Comparison of ENCODE assay signal across 18 cellular contexts in the genomic region with DNA sequence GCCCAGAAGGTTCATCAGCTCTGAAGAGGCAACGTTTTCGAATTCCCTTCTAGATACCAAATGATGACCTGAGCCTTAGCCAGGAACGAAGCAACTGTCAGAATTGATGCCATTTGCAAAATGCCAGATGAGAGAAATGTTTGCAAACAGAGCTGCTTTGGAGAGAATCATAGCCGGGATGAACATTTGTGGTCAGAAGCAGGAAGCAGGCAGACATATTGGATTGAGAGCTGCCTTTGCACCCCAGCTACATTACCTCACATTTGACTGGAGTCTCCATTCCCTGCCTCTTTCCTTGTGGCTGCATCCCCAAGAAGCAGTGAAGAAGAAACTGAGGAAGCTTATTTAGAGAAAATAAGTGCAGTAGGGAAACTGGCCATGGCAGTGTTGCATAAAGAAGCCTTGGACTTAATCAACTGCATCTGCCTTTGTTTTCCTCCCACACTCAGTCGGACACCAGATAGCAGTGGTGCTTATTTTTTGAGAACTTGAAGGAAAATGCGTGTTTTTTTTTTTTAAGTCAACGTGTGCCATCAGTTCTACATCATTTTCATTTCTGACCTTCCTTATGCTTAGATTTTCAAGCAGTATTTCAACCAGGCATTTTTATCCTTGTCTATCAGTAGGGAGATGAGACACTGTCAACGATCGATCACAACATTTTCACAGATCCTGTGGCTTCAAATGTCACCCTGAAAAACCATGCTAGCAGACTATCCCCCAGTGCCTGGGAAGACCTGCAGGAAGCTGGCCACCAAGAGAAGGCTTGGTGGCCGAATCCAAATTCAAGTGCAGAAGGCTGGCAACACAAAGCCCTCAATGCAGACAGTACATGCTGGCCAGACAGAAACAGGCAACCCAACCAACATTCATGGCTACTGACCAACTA.
DNase-seq lines count a peak whose midpoint lies in the region; ATAC-seq and TF ChIP-seq lines count a peak whose summit lies in the region.
"Had no signal": no experiment of that assay in that cellular context is flagged by ENCODE, and none has a peak within 500 bp of the region (broad histone marks: within the 10 kb centered on the region; RNA-seq: fewer than 3 reads in every experiment).

No MANE protein-coding gene starts in this region.

- ATAC-seq in heart right ventricle (no peak), Right ventricle myocardium inferior (no peak), T-helper 17 cell (no peak), HG03460 (IDR thresholded peaks at IDR 0.05; ENCODE audit: unreplicated experiment) (no peak), HG02623 (IDR thresholded peaks at IDR 0.05; ENCODE audit: unreplicated experiment) (no peak)
- ATAC-seq: naive thymus-derived CD4-positive, alpha-beta T cell had no signal

- no peak overlapping the region for H3K4me3 Mint-ChIP-seq in T-helper 17 cell
- H3K4me3 Mint-ChIP-seq: activated naive CD8-positive, alpha-beta T cell; memory B cell; naive thymus-derived CD4-positive, alpha-beta T cell; type B pancreatic cell had no signal

- DNase-seq in heart right ventricle (no peak), Right ventricle myocardium inferior (ENCODE audit: missing footprints) (no peak), T-helper 17 cell (no peak), kidney glomerular epithelial cell (lab: John Stamatoyannopoulos, UW) (peak; percentile 19), NCI-H446 (lab: John Stamatoyannopoulos, UW) (no peak), C1 segment of cervical spinal cord (lab: John Stamatoyannopoulos, UW) (no peak)
- DNase-seq: ACHN; naive thymus-derived CD4-positive, alpha-beta T cell; NCI-H187; SHP77; stimulated activated CD4-positive, alpha-beta T cell treated with anti-CD3 and anti-CD28 coated beads, Interleukin-4, amount 100 ng/mL, for 4 hours had no signal

- no peaks in the 10 kb centered on the region for H3K36me3 Mint-ChIP-seq in T-helper 17 cell (ENCODE audit: low read depth)
- H3K36me3 Mint-ChIP-seq: activated naive CD8-positive, alpha-beta T cell; type B pancreatic cell had no signal

- H3K4me3 ChIP-seq in heart right ventricle, result no peak overlapping the region

- intact Hi-C loops in heart right ventricle (cut with DNase I) (loop anchor here in 3 of 10 donors (5.0 to 10.0 kb wide), 6 partner anchors 67 to 770 kb away; a partner anchor contains a TSS), Right ventricle myocardium inferior (cut with DNase I) (loop anchor here (5.0 kb wide), 2 partner anchors 62 to 492 kb away; no protein-coding TSS in a partner anchor)

- H3K27me3 Mint-ChIP-seq in T-helper 17 cell, result no peaks in the 10 kb centered on the region
- H3K27me3 Mint-ChIP-seq: activated naive CD8-positive, alpha-beta T cell; memory B cell; naive thymus-derived CD4-positive, alpha-beta T cell; type B pancreatic cell had no signal

- peak overlapping the region; percentile 17 for H3K27ac Mint-ChIP-seq in T-helper 17 cell
- H3K27ac Mint-ChIP-seq: activated naive CD8-positive, alpha-beta T cell; activated T-helper 2 cell treated with anti-CD3 and anti-CD28 coated beads, Interferon-gamma antibody, Interleukin-2, Interleukin-4, amounts not matched to agents 10 μg/mL and 5 μg/mL and 100 μg/mL, durations not matched to agents 14 hours and 24 hours and 36 hours; memory B cell; type B pancreatic cell had no signal

- H3K9me3 ChIP-seq in heart right ventricle, result peaks cover 0 to 8% (median 0%) of the 10 kb centered on the region in 11 donors
- no peaks in the 10 kb centered on the region for H3K9me3 ChIP-seq in T-helper 17 cell (ENCODE audit: control insufficient read depth, low read length, poor library complexity, severe bottlenecking)

- H3K27me3 ChIP-seq in heart right ventricle, result no peaks in the 10 kb centered on the region

- peak overlapping the region in 8 of 10 donors; percentile 24 to 90 (median 78) for H3K27ac ChIP-seq in heart right ventricle
- H3K27ac ChIP-seq: C4-2B had no signal

- no peaks in the 10 kb centered on the region for H3K36me3 ChIP-seq in heart right ventricle

- WGBS in heart right ventricle, 2 donors, result 90% methylated on average over 10 of the region's 10 CpGs

- TF ChIP-seq CTCF in heart right ventricle (IDR thresholded peaks at IDR 0.05), result no peak

- peaks cover 12% of the 10 kb centered on the region for H3K4me1 Mint-ChIP-seq in T-helper 17 cell

- peaks cover 4 to 47% (median 24%) of the 10 kb centered on the region in 9 donors for H3K4me1 ChIP-seq in heart right ventricle
